10 cellular contexts compared by ENCODE assay signal in genomic region chr17:69448431-69449102, GRCh38. TPM values are rescaled to one million over a fixed set of nuclear protein-coding genes. Genes with fewer than 3 reads are reported as not detected.
DNase-seq lines count a peak whose midpoint lies in the region; ATAC-seq and TF ChIP-seq lines count a peak whose summit lies in the region.
"Had no signal": no experiment of that assay in that cellular context is flagged by ENCODE, and none has a peak within 500 bp of the region (broad histone marks: within the 10 kb centered on the region; RNA-seq: fewer than 3 reads in every experiment).

No MANE protein-coding gene starts in this region.

- no peaks in the 10 kb centered on the region for H3K36me3 Mint-ChIP-seq in WTC11

- TF ChIP-seq POLR2A in esophagus squamous epithelium (IDR thresholded peaks at IDR 0.05), result no peak

- WGBS in right cardiac atrium, result 55% methylated on average over 16 of the region's 16 CpGs
- 64 to 78% methylated on average over 14 to 16 of the region's 16 CpGs for WGBS in esophagus squamous epithelium, 2 donors

- H4K20me1 ChIP-seq in Karpas-422 (ENCODE audit: insufficient read depth, low read depth, low read length), result peaks cover 5% of the 10 kb centered on the region; the same call in 1 of the 2 replicates

- intact Hi-C loops in right cardiac atrium (cut with DNase I), result no loop called here
- intact Hi-C loops in esophagus squamous epithelium (cut with DNase I), result no loop called here

- no peak overlapping the region for H3K4me2 ChIP-seq in Karpas-422 (ENCODE audit: low read depth, low read length, poor library complexity, severe bottlenecking)

- no peaks in the 10 kb centered on the region for H3K9me2 ChIP-seq in Karpas-422 (replicated peaks; ENCODE audit: insufficient read depth, low read length)

- H3K27ac ChIP-seq in right cardiac atrium (ENCODE audit: low read length), result no peak overlapping the region
- H3K27ac ChIP-seq in Karpas-422 (ENCODE audit: low read length), result no peak overlapping the region
- H3K27ac ChIP-seq in esophagus squamous epithelium, result peak overlapping the region in 1 of 4 donors; percentile 37

- peak; percentile 81 for ATAC-seq in WTC11
- peak; percentile 76 to 77 for ATAC-seq in right cardiac atrium
- ATAC-seq in HG03159 (IDR thresholded peaks at IDR 0.05; ENCODE audit: unreplicated experiment), result no peak
- ATAC-seq in GM18498 (IDR thresholded peaks at IDR 0.05; ENCODE audit: unreplicated experiment), result no peak

- H2AFZ ChIP-seq in Karpas-422 (ENCODE audit: low read length), result no peak overlapping the region

- H3K9me3 Mint-ChIP-seq in WTC11, result no peaks in the 10 kb centered on the region

- no peaks in the 10 kb centered on the region for H3K79me2 ChIP-seq in Karpas-422 (ENCODE audit: low read length)

- no peaks in the 10 kb centered on the region for H3K36me3 ChIP-seq in Karpas-422 (ENCODE audit: insufficient read depth, low read length)
- no peaks in the 10 kb centered on the region for H3K36me3 ChIP-seq in esophagus squamous epithelium

- POLR2A ChIA-PET in WTC11 (lab: Charles Lee), result interaction anchor here (0.6 to 0.8 kb wide), 2 partner anchors 43 to 1142 kb away, joined by 4 to 8 read pairs; no protein-coding TSS in a partner anchor

- H3K4me1 ChIP-seq in right cardiac atrium (ENCODE audit: control insufficient read depth, insufficient read depth, low read length) (no peaks in the 10 kb centered on the region), Karpas-422 (ENCODE audit: low read length) (peaks cover 13% of the 10 kb centered on the region), esophagus squamous epithelium (peaks cover 0 to 22% (median 0%) of the 10 kb centered on the region in 3 donors)

- CTCF ChIA-PET in WTC11 (lab: Charles Lee), result interaction anchor here (0.5 kb wide), 1 partner anchor 27 kb away, joined by 4 read pairs; no protein-coding TSS in a partner anchor

- peaks cover 58% of the 10 kb centered on the region for H3K4me1 Mint-ChIP-seq in WTC11

- H3K27ac Mint-ChIP-seq in WTC11, result peak overlapping the region; percentile 98

- peak overlapping the region; percentile 57 for H3K4me3 Mint-ChIP-seq in WTC11

- no peaks in the 10 kb centered on the region for H3K27me3 ChIP-seq in right cardiac atrium (ENCODE audit: control insufficient read depth, insufficient read depth)
- H3K27me3 ChIP-seq in Karpas-422 (ENCODE audit: low read length), result no peaks in the 10 kb centered on the region
- H3K27me3 ChIP-seq in esophagus squamous epithelium, result no peaks in the 10 kb centered on the region

- no peaks in the 10 kb centered on the region for H3K9me3 ChIP-seq in right cardiac atrium (ENCODE audit: control insufficient read depth, low read length)
- H3K9me3 ChIP-seq in Karpas-422 (ENCODE audit: low read length), result no peaks in the 10 kb centered on the region
- no peaks in the 10 kb centered on the region for H3K9me3 ChIP-seq in esophagus squamous epithelium

- H3K9ac ChIP-seq in Karpas-422 (ENCODE audit: low read length), result no peak overlapping the region

- H3K27me3 Mint-ChIP-seq in WTC11 (ENCODE audit: low read depth), result no peaks in the 10 kb centered on the region

- no peak for TF ChIP-seq CTCF in WTC11 (IDR thresholded peaks at IDR 0.05)
- no peak for TF ChIP-seq CTCF in esophagus squamous epithelium (IDR thresholded peaks at IDR 0.05)

- H3K4me3 ChIP-seq in right cardiac atrium (ENCODE audit: low read length) (no peak overlapping the region), Karpas-422 (ENCODE audit: low read length) (no peak overlapping the region), esophagus squamous epithelium (peak overlapping the region in 1 of 4 donors; percentile 23)

- DNase-seq in Ammon's horn (ENCODE audit: low spot score) (peak; percentile 75), WTC11 (ENCODE audit: low spot score) (peak; percentile 78), right cardiac atrium (peak; percentile 43 to 85 (median 77)), nucleus accumbens (lab: John Stamatoyannopoulos, UW) (peak in 47 of 56 donors; percentile 17 to 81 (median 47)), Karpas-422 (no peak), esophagus squamous epithelium (lab: John Stamatoyannopoulos, UW) (no peak)
- DNase-seq: activated CD4-positive, alpha-beta T cell treated with anti-CD3 and anti-CD28 coated beads, Interleukin-2, amount 50 U/mL, for 1 hour; cerebellar nuclear complex had no signal

TF ChIP-seq in WTC11, 78 proteins besides CTCF, POLR2A, EP300 and RAD21 (continues in another document):
- TF ChIP-seq HMGA2 (CRISPR knock-in tag; IDR thresholded peaks at IDR 0.05), result no peak
- peak; percentile 78 for TF ChIP-seq ZNF423 (CRISPR knock-in tag; IDR thresholded peaks at IDR 0.05)
- TF ChIP-seq NFYB (CRISPR knock-in tag; conservative IDR thresholded peaks at IDR 0.05; ENCODE audit: low read depth), result no peak
- TF ChIP-seq KAT7 (CRISPR knock-in tag; IDR thresholded peaks at IDR 0.05; ENCODE audit: borderline replicate concordance), result no peak
- no peak for TF ChIP-seq NR2C2 (CRISPR knock-in tag; IDR thresholded peaks at IDR 0.05)
- no peak for TF ChIP-seq MAX (CRISPR knock-in tag; IDR thresholded peaks at IDR 0.05)
- no peak for TF ChIP-seq ZNF396 (CRISPR knock-in tag; IDR thresholded peaks at IDR 0.05; ENCODE audit: borderline replicate concordance)
- TF ChIP-seq RELA (CRISPR knock-in tag; IDR thresholded peaks at IDR 0.05; ENCODE audit: borderline replicate concordance), result no peak
- no peak for TF ChIP-seq USF2 (CRISPR knock-in tag; IDR thresholded peaks at IDR 0.05)
- TF ChIP-seq E2F4 (CRISPR knock-in tag; IDR thresholded peaks at IDR 0.05; ENCODE audit: borderline replicate concordance, low read depth), result no peak
- 0 out of 2 replicates have a peak, but pooled peaks have one; percentile 16 for TF ChIP-seq CREM (CRISPR knock-in tag; IDR thresholded peaks at IDR 0.05)
- no peak for TF ChIP-seq TCF7 (CRISPR knock-in tag; IDR thresholded peaks at IDR 0.05; ENCODE audit: low read depth)
- TF ChIP-seq TEAD1 (CRISPR knock-in tag; IDR thresholded peaks at IDR 0.05), result 0 out of 2 replicates have a peak, but pooled peaks have one; percentile 56
- 0 out of 2 replicates have a peak, but pooled peaks have one; percentile 59 for TF ChIP-seq GTF2I (CRISPR knock-in tag; conservative IDR thresholded peaks at IDR 0.05)
- TF ChIP-seq ELF4 (CRISPR knock-in tag; IDR thresholded peaks at IDR 0.05; ENCODE audit: low read depth), result no peak
- no peak for TF ChIP-seq NFE2L1 (CRISPR knock-in tag; IDR thresholded peaks at IDR 0.05)
- TF ChIP-seq SP1 (CRISPR knock-in tag; conservative IDR thresholded peaks at IDR 0.05), result peak; percentile 51; the same call in 1 of the 2 replicates
- peak; percentile 85 for TF ChIP-seq ZNF121 (CRISPR knock-in tag; IDR thresholded peaks at IDR 0.05)
- no peak for TF ChIP-seq FOXJ3 (CRISPR knock-in tag; IDR thresholded peaks at IDR 0.05; ENCODE audit: borderline replicate concordance)
- no peak for TF ChIP-seq IRF1 (CRISPR knock-in tag; IDR thresholded peaks at IDR 0.05)
- peak; percentile 30; the same call in 1 of the 2 replicates for TF ChIP-seq MYBL2 (CRISPR knock-in tag; IDR thresholded peaks at IDR 0.05)
- TF ChIP-seq USF1 (CRISPR knock-in tag; IDR thresholded peaks at IDR 0.05), result no peak
- TF ChIP-seq CBFB (CRISPR knock-in tag; IDR thresholded peaks at IDR 0.05; ENCODE audit: low read depth), result no peak

RNA-seq across cellular contexts. Expression of gene MAP2K6, which starts 34.1 kb away (rescaled TPM):
- total RNA-seq in WTC11 (2021) (43.0 to 50.5 TPM (median 49.5 TPM) in 3 replicates), right cardiac atrium (1 to 10 TPM; 2.1 to 4.1 (median 3.2) TPM), esophagus squamous epithelium (10 to 100 TPM in 1 of 4 donors, 1 to 10 TPM in 3; 1.5 to 15.0 (median 2.5) TPM)
- 0.72 TPM for polyA plus RNA-seq in right cardiac atrium
- total RNA-seq in Karpas-422 (2014; rRNA removed; shearing (Covaris generic); ENCODE audit: low replicate concordance), result 95.6 and 106 TPM in 2 replicates

Comparison
In these comparisons a context has a peak if more than half of its experiments do, and no peak if none do; other contexts are left out.
1. DNase-seq: peak in Ammon's horn (single experiment), WTC11 (single experiment), right cardiac atrium (3 of 3) and nucleus accumbens (47 of 56); none in Karpas-422 (single experiment) and esophagus squamous epithelium (single experiment).
2. ATAC-seq: peak in WTC11 (single experiment) and right cardiac atrium (2 of 2); none in HG03159 (single experiment) and GM18498 (single experiment).